In the genomic region with DNA sequence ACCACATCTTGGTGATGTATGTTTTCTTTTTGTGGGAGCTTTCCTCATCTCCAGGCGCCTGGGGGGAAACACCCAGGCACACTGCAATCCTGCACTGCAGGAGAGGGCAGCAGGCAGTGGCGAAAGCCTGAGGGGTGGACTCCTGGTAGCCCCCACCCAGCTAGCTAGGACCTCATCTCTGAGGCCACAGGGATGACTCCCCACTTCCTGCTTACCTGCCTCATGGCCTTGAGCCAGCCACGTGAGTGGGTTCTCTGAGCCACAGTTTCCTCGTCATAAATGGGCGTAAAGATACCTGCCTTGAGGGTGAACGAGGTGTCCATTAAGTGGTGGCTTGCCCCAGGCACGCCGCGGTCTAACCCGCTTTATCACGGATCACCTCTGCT, we compare ENCODE assay signal across 25 cellular contexts. TPM values are rescaled to one million over a fixed set of nuclear protein-coding genes. Genes with fewer than 3 reads are reported as not detected.
DNase-seq lines count a peak whose midpoint lies in the region; ATAC-seq and TF ChIP-seq lines count a peak whose summit lies in the region.
"Had no signal": no experiment of that assay in that cellular context is flagged by ENCODE, and none has a peak within 500 bp of the region (broad histone marks: within the 10 kb centered on the region; RNA-seq: fewer than 3 reads in every experiment).

No MANE protein-coding gene starts in this region.

- H3K36me3 ChIP-seq in RWPE2 (ENCODE audit: low read depth), result peaks cover 20% of the 10 kb centered on the region
- H3K36me3 ChIP-seq in psoas muscle (ENCODE audit: insufficient read depth in 1 of 2, low read depth in 1 of 2), result peaks cover 0 to 16% of the 10 kb centered on the region in 2 donors

- H3K27ac ChIP-seq in RWPE2 (ENCODE audit: poor library complexity, severe bottlenecking) (peak overlapping the region; percentile 17), foreskin keratinocyte (no peak overlapping the region), psoas muscle (peak overlapping the region; percentile 65)
- H3K27ac ChIP-seq: 22Rv1, ascending aorta, SK-N-MC, spleen, suprapubic skin had no signal

- ATAC-seq in RWPE2 (ENCODE audit: low read depth) (peak; percentile 76), foreskin keratinocyte (peak; percentile 72), psoas muscle (no peak)

- H3K27me3 ChIP-seq in RWPE2 (ENCODE audit: insufficient read depth, poor library complexity, severe bottlenecking) (no peaks in the 10 kb centered on the region), foreskin keratinocyte (no peaks in the 10 kb centered on the region), psoas muscle (ENCODE audit: insufficient read depth in 3 of 3, low read length in 2 of 3) (no peaks in the 10 kb centered on the region)
- H3K27me3 ChIP-seq: ascending aorta, spleen, suprapubic skin had no signal

- H3K4me3 ChIP-seq in RWPE2 (ENCODE audit: severe bottlenecking) (no peak overlapping the region), psoas muscle (no peak overlapping the region)
- H3K4me3 ChIP-seq: ascending aorta, lung, SK-N-MC, spleen, suprapubic skin had no signal

- TF ChIP-seq CTCF in RWPE2 (IDR thresholded peaks at IDR 0.05; ENCODE audit: poor library complexity, severe bottlenecking) (no peak), foreskin keratinocyte (conservative IDR thresholded peaks at IDR 0.05) (no peak), psoas muscle (IDR thresholded peaks at IDR 0.05) (no peak)

- H3K9me3 ChIP-seq in RWPE2 (ENCODE audit: severe bottlenecking), result no peaks in the 10 kb centered on the region
- H3K9me3 ChIP-seq in psoas muscle, result no peaks in the 10 kb centered on the region
- H3K9me3 ChIP-seq: ascending aorta, spleen, suprapubic skin had no signal

- intact Hi-C loops in psoas muscle (cut with DNase I), result loop anchor here in 1 of 2 donors (2.0 to 5.0 kb wide), 2 partner anchors 31 to 77 kb away; no protein-coding TSS in a partner anchor

- WGBS in psoas muscle, 3 donors, result 87 to 95% (median 88%) methylated on average over 11 of the region's 11 CpGs

- H3K4me1 ChIP-seq in RWPE2 (ENCODE audit: insufficient read depth, poor library complexity, severe bottlenecking) (peaks cover 7% of the 10 kb centered on the region), foreskin keratinocyte (no peaks in the 10 kb centered on the region), psoas muscle (peaks cover 31% of the 10 kb centered on the region)
- H3K4me1 ChIP-seq: ascending aorta, spleen, suprapubic skin had no signal

- DNase-seq in DMS53 (lab: John Stamatoyannopoulos, UW) (peak; percentile 47), DMS53 treated with DMSO at 0.1 percent for 48 hours (lab: John Stamatoyannopoulos, UW; ENCODE audit: unreplicated experiment) (no peak), RWPE2 (ENCODE audit: low spot score) (no peak), foreskin keratinocyte (peak; percentile 23 to 58), psoas muscle (no peak), ureter (ENCODE audit: low spot score) (no peak), mucosa of gallbladder (ENCODE audit: low spot score) (no peak), Ammon's horn (ENCODE audit: low spot score) (no peak)
- DNase-seq: activated CD4-positive, alpha-beta memory T cell treated with anti-CD3 and anti-CD28 coated beads, Interleukin-2, amount 10 ng/mL, durations not matched to agents 7 days and 5 days; activated CD4-positive, CD25-positive, alpha-beta regulatory T cell treated with anti-CD3 and anti-CD28 coated beads, Interleukin-2, amount 50 U/mL, for 72 hours; activated effector memory CD4-positive, alpha-beta T cell treated with anti-CD3 and anti-CD28 coated beads, Interleukin-2, amount 50 U/mL, for 16 hours; activated naive CD8-positive, alpha-beta T cell treated with anti-CD3 and anti-CD28 coated beads, Interleukin-2, amount 10 ng/mL, durations not matched to agents 7 days and 5 days; central memory CD4-positive, alpha-beta T cell; kidney; NCI-H1092; NCI-H2081; NCI-H774; right cardiac atrium; spleen; stimulated activated CD4-positive, alpha-beta T cell treated with anti-CD3 and anti-CD28 coated beads, Interleukin-2, amount 100 ng/mL, for 48 hours had no signal

RNA-seq across cellular contexts. Expression of a gene that starts 19.1 kb away (rescaled TPM):
- total RNA-seq in foreskin keratinocyte (9.2 and 11.2 TPM in 2 replicates), psoas muscle (10 to 100 TPM; 14.9 to 24.7 (median 18.4) TPM), ureter (22.4 TPM), mucosa of gallbladder (25.6 TPM)
- polyA plus RNA-seq in foreskin keratinocyte (4.3 and 5.0 TPM in 2 replicates), psoas muscle (10 to 100 TPM in 1 of 3 donors, 1 to 10 TPM in 2; 2.9 to 30.9 (median 6.9) TPM)

RNA-seq across cellular contexts. Expression of a gene that starts 51.0 kb away (rescaled TPM):
- total RNA-seq in foreskin keratinocyte (2.2 and 3.7 TPM in 2 replicates), psoas muscle (10 to 100 TPM in 3 of 4 donors, 1 to 10 TPM in 1; 7.8 to 20.7 (median 13.1) TPM), ureter (30.5 TPM), mucosa of gallbladder (29.8 TPM)
- polyA plus RNA-seq in foreskin keratinocyte (0.48 and 1.0 TPM in 2 replicates), psoas muscle (1 to 10 TPM; 1.9 to 2.5 (median 2.4) TPM)

Comparison
In these comparisons a context has a peak if more than half of its experiments do, and no peak if none do; other contexts are left out.
1. DNase-seq: peak in DMS53 (single experiment) and foreskin keratinocyte (2 of 2); none in DMS53 treated with DMSO at 0.1 percent for 48 hours (single experiment), RWPE2 (single experiment), psoas muscle (0 of 2), ureter (single experiment), mucosa of gallbladder (single experiment) and Ammon's horn (single experiment).
2. ATAC-seq: peak in RWPE2 (single experiment) and foreskin keratinocyte (single experiment); none in psoas muscle (0 of 4).